In genomic region chr7:85595639-85596268, GRCh38 we compare ENCODE assay signal across 16 cellular contexts.
DNase-seq lines count a peak whose midpoint lies in the region; ATAC-seq and TF ChIP-seq lines count a peak whose summit lies in the region.
"Had no signal": no experiment of that assay in that cellular context is flagged by ENCODE, and none has a peak within 500 bp of the region (broad histone marks: within the 10 kb centered on the region; RNA-seq: fewer than 3 reads in every experiment).

No MANE protein-coding gene starts in this region.

- peak; percentile 19 for DNase-seq in BJ (ENCODE audit: low read depth)
- peak; percentile 37 for DNase-seq in NCI-H226
- peak; percentile 71 for DNase-seq in choroid plexus epithelial cell (ENCODE audit: low read depth)
- no peak for DNase-seq in osteocyte (ENCODE audit: extremely low spot score, unreplicated experiment)
- DNase-seq in NCI-H1048 (lab: John Stamatoyannopoulos, UW): no peak
- DNase-seq in activated CD4-positive, alpha-beta T cell treated with anti-CD3 and anti-CD28 coated beads, Interleukin-2, amount 10 ng/mL, durations not matched to agents 24 days and 14 days: no peak
- DNase-seq: activated CD8-positive, alpha-beta memory T cell treated with anti-CD3 and anti-CD28 coated beads, Interleukin-2, amount 50 U/mL, for 4 hours; brain microvascular endothelial cell; KG1; lower lobe of right lung; natural killer cell; SIG-M5; stimulated activated naive CD8-positive, alpha-beta T cell treated with anti-CD3 and anti-CD28 coated beads, Interleukin-15, amount 100 ng/mL, for 72 hours; T1000 had no signal

- ATAC-seq in HG02642 (IDR thresholded peaks at IDR 0.05; ENCODE audit: poor library complexity, unreplicated experiment) (no peak), HG02870 (IDR thresholded peaks at IDR 0.05; ENCODE audit: unreplicated experiment) (no peak)
- ATAC-seq: lower lobe of right lung; natural killer cell; stimulated activated naive CD8-positive, alpha-beta T cell treated with anti-CD3 and anti-CD28 coated beads, Interleukin-15, amount 100 ng/mL, for 72 hours had no signal

- no peaks in the 10 kb centered on the region for H3K27me3 Mint-ChIP-seq in osteocyte (ENCODE audit: unreplicated experiment)
- H3K27me3 Mint-ChIP-seq in activated CD4-positive, alpha-beta T cell treated with anti-CD3 and anti-CD28 coated beads, Interleukin-2, amount 10 ng/mL, durations not matched to agents 24 days and 14 days: no peaks in the 10 kb centered on the region
- H3K27me3 Mint-ChIP-seq: stimulated activated naive CD8-positive, alpha-beta T cell treated with anti-CD3 and anti-CD28 coated beads, Interleukin-15, amount 100 ng/mL, for 72 hours had no signal

- no peak overlapping the region for H3K4me3 Mint-ChIP-seq in osteocyte (ENCODE audit: unreplicated experiment)
- no peak overlapping the region for H3K4me3 Mint-ChIP-seq in activated CD4-positive, alpha-beta T cell treated with anti-CD3 and anti-CD28 coated beads, Interleukin-2, amount 10 ng/mL, durations not matched to agents 24 days and 14 days
- H3K4me3 Mint-ChIP-seq: natural killer cell; stimulated activated naive CD8-positive, alpha-beta T cell treated with anti-CD3 and anti-CD28 coated beads, Interleukin-15, amount 100 ng/mL, for 72 hours had no signal

- no peaks in the 10 kb centered on the region for H3K36me3 Mint-ChIP-seq in osteocyte (ENCODE audit: unreplicated experiment)
- no peaks in the 10 kb centered on the region for H3K36me3 Mint-ChIP-seq in activated CD4-positive, alpha-beta T cell treated with anti-CD3 and anti-CD28 coated beads, Interleukin-2, amount 10 ng/mL, durations not matched to agents 24 days and 14 days (ENCODE audit: low read depth)
- H3K36me3 Mint-ChIP-seq: natural killer cell had no signal

- H3K36me3 ChIP-seq in BJ (ENCODE audit: control insufficient read depth, insufficient read depth, low read length): no peaks in the 10 kb centered on the region
- H3K36me3 ChIP-seq: brain microvascular endothelial cell, lower lobe of right lung had no signal

- CTCF ChIA-PET in BJ (lab: Yijun Ruan, JAX): no interaction called here

- no peaks in the 10 kb centered on the region for H3K9me3 Mint-ChIP-seq in osteocyte (ENCODE audit: unreplicated experiment)
- H3K9me3 Mint-ChIP-seq in activated CD4-positive, alpha-beta T cell treated with anti-CD3 and anti-CD28 coated beads, Interleukin-2, amount 10 ng/mL, durations not matched to agents 24 days and 14 days: no peaks in the 10 kb centered on the region
- H3K9me3 Mint-ChIP-seq: stimulated activated naive CD8-positive, alpha-beta T cell treated with anti-CD3 and anti-CD28 coated beads, Interleukin-15, amount 100 ng/mL, for 72 hours had no signal

- TF ChIP-seq CTCF in BJ (IDR thresholded peaks at IDR 0.05; ENCODE audit: insufficient read depth, low read depth, low read length) (no peak), choroid plexus epithelial cell (conservative IDR thresholded peaks at IDR 0.05; ENCODE audit: low read depth, low read length) (no peak), osteocyte (IDR thresholded peaks at IDR 0.05) (no peak)

- H3K27ac Mint-ChIP-seq in osteocyte (ENCODE audit: unreplicated experiment): peak overlapping the region; percentile 78
- H3K27ac Mint-ChIP-seq in activated CD4-positive, alpha-beta T cell treated with anti-CD3 and anti-CD28 coated beads, Interleukin-2, amount 10 ng/mL, durations not matched to agents 24 days and 14 days: no peak overlapping the region
- H3K27ac Mint-ChIP-seq: natural killer cell; stimulated activated naive CD8-positive, alpha-beta T cell treated with anti-CD3 and anti-CD28 coated beads, Interleukin-15, amount 100 ng/mL, for 72 hours had no signal

- no peaks in the 10 kb centered on the region for H3K27me3 ChIP-seq in BJ (ENCODE audit: control insufficient read depth, insufficient read depth, low read length)
- H3K27me3 ChIP-seq: brain microvascular endothelial cell had no signal

- POLR2A ChIA-PET in BJ (lab: Charles Lee): no interaction called here

- H3K4me1 Mint-ChIP-seq in osteocyte (ENCODE audit: unreplicated experiment): peaks cover 41% of the 10 kb centered on the region
- no peaks in the 10 kb centered on the region for H3K4me1 Mint-ChIP-seq in activated CD4-positive, alpha-beta T cell treated with anti-CD3 and anti-CD28 coated beads, Interleukin-2, amount 10 ng/mL, durations not matched to agents 24 days and 14 days
- H3K4me1 Mint-ChIP-seq: natural killer cell; stimulated activated naive CD8-positive, alpha-beta T cell treated with anti-CD3 and anti-CD28 coated beads, Interleukin-15, amount 100 ng/mL, for 72 hours had no signal

- intact Hi-C loops in activated CD4-positive, alpha-beta T cell treated with anti-CD3 and anti-CD28 coated beads, Interleukin-2, amount 10 ng/mL, durations not matched to agents 24 days and 14 days (cut with micrococcal nuclease): no loop called here

- H3K4me3 ChIP-seq in BJ (ENCODE audit: low read depth, low read length) (no peak overlapping the region), choroid plexus epithelial cell (ENCODE audit: low read depth, low read length) (no peak overlapping the region)
- H3K4me3 ChIP-seq: lower lobe of right lung had no signal

Comparison
In these comparisons a context has a peak if more than half of its experiments do, and no peak if none do; other contexts are left out.
1. DNase-seq: peak in BJ (single experiment), NCI-H226 (single experiment) and choroid plexus epithelial cell (single experiment); none in osteocyte (single experiment), NCI-H1048 (single experiment) and activated CD4-positive, alpha-beta T cell treated with anti-CD3 and anti-CD28 coated beads, Interleukin-2, amount 10 ng/mL, durations not matched to agents 24 days and 14 days (single experiment).